3 cellular contexts compared by ENCODE assay signal in genomic region chr6:11181478-11182136, GRCh38.
A peak's percentile ranks its signal among the peaks of the same experiment; 100 is the strongest.
TF ChIP-seq lines count a peak whose summit lies in the region.

No MANE protein-coding gene starts in this region.

TF ChIP-seq in HepG2, 621 proteins besides CTCF, POLR2A, EP300 and RAD21:
- TF ChIP-seq ZNF280D (CRISPR knock-in tag; IDR thresholded peaks at IDR 0.05) = 0 out of 2 replicates have a peak, but pooled peaks have one; percentile 22
- TF ChIP-seq E2F1 (CRISPR knock-in tag; IDR thresholded peaks at IDR 0.05) = peak; percentile 26; the same call in 1 of the 2 replicates
- no peak for TF ChIP-seq KLF16 (CRISPR knock-in tag; IDR thresholded peaks at IDR 0.05)
- peak; percentile 88 for TF ChIP-seq PAF1 (CRISPR knock-in tag; IDR thresholded peaks at IDR 0.05)
- 0 out of 2 replicates have a peak, but pooled peaks have one; percentile 20 for TF ChIP-seq ZNF549 (CRISPR knock-in tag; IDR thresholded peaks at IDR 0.05)
- peak; percentile 58 for TF ChIP-seq RBM22 (optimal IDR thresholded peaks at IDR 0.05; ENCODE audit: low read length)
- TF ChIP-seq POLR2G (IDR thresholded peaks at IDR 0.05; ENCODE audit: low read depth, low read length) = peak; percentile 54; the same call in 1 of the 2 replicates
- TF ChIP-seq GZF1 (CRISPR knock-in tag; IDR thresholded peaks at IDR 0.05) = no peak
- TF ChIP-seq SYNCRIP (IDR thresholded peaks at IDR 0.05; ENCODE audit: insufficient read depth, low read depth, low read length) = no peak
- no peak for TF ChIP-seq ELF3 (CRISPR knock-in tag; IDR thresholded peaks at IDR 0.05)

TF ChIP-seq in HEK293, 187 proteins besides CTCF, POLR2A, EP300 and RAD21:
- TF ChIP-seq ZNF18 (tag by site-specific recombination; IDR thresholded peaks at IDR 0.05) (no peak), ZNF146 (tag by site-specific recombination; IDR thresholded peaks at IDR 0.05) (peak; percentile 29; the same call in 1 of the 2 replicates)

TF ChIP-seq in H1, 55 proteins besides CTCF, POLR2A, EP300 and RAD21:
- TF ChIP-seq ATF2 (IDR thresholded peaks at IDR 0.05; ENCODE audit: low read length) (no peak), CEBPB (IDR thresholded peaks at IDR 0.05; ENCODE audit: low read depth, low read length) (no peak), BCL11A (IDR thresholded peaks at IDR 0.05; ENCODE audit: low read depth in 2 of 2, low read length in 2 of 2) (no peak), KDM1A (IDR thresholded peaks at IDR 0.05; ENCODE audit: borderline replicate concordance, low read length) (0 out of 2 replicates have a peak, but pooled peaks have one; percentile 13), ATF3 (IDR thresholded peaks at IDR 0.05; ENCODE audit: insufficient read depth, low read depth, low read length) (no peak), ASH2L (IDR thresholded peaks at IDR 0.05; ENCODE audit: low read length) (no peak)
